9 cellular contexts compared by ENCODE assay signal in genomic region chr6:108564178-108564577, GRCh38. TPM values are rescaled to one million over a fixed set of nuclear protein-coding genes. Genes with fewer than 3 reads are reported as not detected.
DNase-seq lines count a peak whose midpoint lies in the region; ATAC-seq and TF ChIP-seq lines count a peak whose summit lies in the region.
"Had no signal": no experiment of that assay in that cellular context is flagged by ENCODE, and none has a peak within 500 bp of the region (broad histone marks: within the 10 kb centered on the region; RNA-seq: fewer than 3 reads in every experiment).

No MANE protein-coding gene starts in this region.

- TF ChIP-seq CTCF in epithelial cell of proximal tubule (conservative IDR thresholded peaks at IDR 0.05; ENCODE audit: low read depth, low read length) (no peak), lower leg skin (IDR thresholded peaks at IDR 0.05) (no peak)

- 22 to 31% methylated on average over 3 of the region's 3 CpGs for WGBS in lower leg skin, 2 donors

- H3K4me3 ChIP-seq in epithelial cell of proximal tubule (ENCODE audit: low read depth, low read length) (peak overlapping the region; percentile 82), skeletal muscle satellite cell (ENCODE audit: low read length) (peak overlapping the region; percentile 95), lower leg skin (ENCODE audit: low read depth, poor library complexity, severe bottlenecking) (no peak overlapping the region)

- ATAC-seq in HG02588 (IDR thresholded peaks at IDR 0.05; ENCODE audit: unreplicated experiment): no peak
- ATAC-seq in HG03469 (IDR thresholded peaks at IDR 0.05; ENCODE audit: unreplicated experiment): no peak
- ATAC-seq in HG02884 (IDR thresholded peaks at IDR 0.05; ENCODE audit: unreplicated experiment): no peak

- H3K36me3 ChIP-seq in skeletal muscle satellite cell (ENCODE audit: insufficient read depth, low read length): peaks cover 34% of the 10 kb centered on the region

- peaks cover 33% of the 10 kb centered on the region for H3K4me1 ChIP-seq in skeletal muscle satellite cell (ENCODE audit: control insufficient read depth, insufficient read depth, low read length)

- intact Hi-C loops in lower leg skin (cut with DNase I; ENCODE audit: low total_unique reads): no loop called here

- H3K27me3 ChIP-seq in skeletal muscle satellite cell (ENCODE audit: control insufficient read depth, insufficient read depth, low read length): no peaks in the 10 kb centered on the region

- DNase-seq in GM04504 (ENCODE audit: low read depth) (peak; percentile 86), RPMI7951 (ENCODE audit: low read depth) (peak; percentile 98), epithelial cell of proximal tubule (ENCODE audit: low read depth) (peak; percentile 70), lower leg skin (ENCODE audit: low spot score in 2 of 2) (no peak)
- DNase-seq: cortex of kidney had no signal

- H3K9ac ChIP-seq in skeletal muscle satellite cell (ENCODE audit: low read depth, low read length): peak overlapping the region; percentile 88

- no peak for TF ChIP-seq POLR2A in lower leg skin (IDR thresholded peaks at IDR 0.05)

- H3K4me2 ChIP-seq in skeletal muscle satellite cell (ENCODE audit: low read length): peak overlapping the region; percentile 89

- H3K9me3 ChIP-seq in skeletal muscle satellite cell (replicated peaks; ENCODE audit: low read length): no peaks in the 10 kb centered on the region

RNA-seq across cellular contexts. Expression of gene FOXO3, which starts 3.5 kb away (rescaled TPM):
- total RNA-seq in RPMI7951 (2014; rRNA removed; shearing (Covaris generic)): 16.2 and 19.0 TPM in 2 replicates
- total RNA-seq in epithelial cell of proximal tubule: 16.8 TPM in 2 replicates
- total RNA-seq in skeletal muscle satellite cell (2012; rRNA removed): 33.0 and 40.2 TPM in 2 replicates
- total RNA-seq in lower leg skin: 100 to 1,000 TPM; 110 to 176 (median 139) TPM

Comparison
In these comparisons a context has a peak if more than half of its experiments do, and no peak if none do; other contexts are left out.
1. DNase-seq: peak in GM04504 (single experiment), RPMI7951 (single experiment) and epithelial cell of proximal tubule (single experiment); none in lower leg skin (0 of 2).